ENCODE assay signal across 8 cellular contexts in genomic region chrX:47129157-47129878, GRCh38. TPM values are rescaled to one million over a fixed set of nuclear protein-coding genes. Genes with fewer than 3 reads are reported as not detected.
DNase-seq lines count a peak whose midpoint lies in the region; ATAC-seq and TF ChIP-seq lines count a peak whose summit lies in the region.

No MANE protein-coding gene starts in this region.

- H3K9me3 ChIP-seq in OCI-LY3 (ENCODE audit: insufficient read depth, low read length) = no peaks in the 10 kb centered on the region

- 0 out of 2 replicates have a peak, but pooled peaks cover 3% of the 10 kb centered on the region for H3K4me1 ChIP-seq in OCI-LY3 (ENCODE audit: low read length)

- no peaks in the 10 kb centered on the region for H4K20me1 ChIP-seq in OCI-LY3 (ENCODE audit: insufficient read depth, low read length)

- H3K36me3 ChIP-seq in OCI-LY3 (replicated peaks; ENCODE audit: low read depth, low read length) = no peaks in the 10 kb centered on the region

- DNase-seq in DMS 273 treated with DMSO at 0.1 percent for 48 hours (lab: John Stamatoyannopoulos, UW) (peak; percentile 93), HuH-7.5 (ENCODE audit: low spot score) (peak; percentile 48), activated T-cell treated with anti-CD3 and anti-CD28 coated beads for 4 hours (peak; percentile 85), epithelial cell of proximal tubule (ENCODE audit: low read depth) (peak; percentile 75), mucosa of gallbladder (ENCODE audit: low spot score) (peak; percentile 95)
- peak; percentile 66 for DNase-seq in stimulated activated CD8-positive, alpha-beta memory T cell treated with anti-CD3 and anti-CD28 coated beads, Interleukin-4, amount 100 ng/mL, for 24 hours (ENCODE audit: low read depth)

- ATAC-seq in GM21528 (IDR thresholded peaks at IDR 0.05; ENCODE audit: low FRiP score, unreplicated experiment) = peak; percentile 98

- peak overlapping the region; percentile 55 for H3K4me2 ChIP-seq in OCI-LY3 (ENCODE audit: low read length)

- no peak for TF ChIP-seq CTCF in OCI-LY3 (IDR thresholded peaks at IDR 0.05; ENCODE audit: low read depth, low read length)
- no peak for TF ChIP-seq CTCF in epithelial cell of proximal tubule (conservative IDR thresholded peaks at IDR 0.05; ENCODE audit: low read depth, low read length)

- peak overlapping the region; percentile 51 for H3K9ac ChIP-seq in OCI-LY3 (ENCODE audit: low read length)

- H3K27ac ChIP-seq in OCI-LY3 (ENCODE audit: low read length) = no peak overlapping the region

- H3K4me3 ChIP-seq in OCI-LY3 (ENCODE audit: low read length) (peak overlapping the region; percentile 98), epithelial cell of proximal tubule (ENCODE audit: low read depth, low read length) (peak overlapping the region; percentile 74)

- H2AFZ ChIP-seq in OCI-LY3 (ENCODE audit: low read depth, low read length) = peak overlapping the region; percentile 98

- H3K27me3 ChIP-seq in OCI-LY3 (ENCODE audit: low read depth, low read length) = no peaks in the 10 kb centered on the region

- H3K79me2 ChIP-seq in OCI-LY3 (ENCODE audit: low read length) = no peaks in the 10 kb centered on the region

RNA-seq across cellular contexts. Expression of gene NDUFB11, which starts 15.2 kb away (rescaled TPM):
- total RNA-seq in epithelial cell of proximal tubule = 83.4 and 90.5 TPM in 2 replicates
- 77.4 TPM for total RNA-seq in mucosa of gallbladder

RNA-seq across cellular contexts. Expression of gene RBM10, which starts 15.7 kb away (rescaled TPM):
- total RNA-seq in epithelial cell of proximal tubule (41.2 and 57.0 TPM in 2 replicates), mucosa of gallbladder (47.6 TPM)

RNA-seq across cellular contexts. Expression of gene RGN, which starts 51.1 kb away (rescaled TPM):
- 0.80 and 2.9 TPM in 2 replicates for total RNA-seq in epithelial cell of proximal tubule
- total RNA-seq in mucosa of gallbladder = 7.6 TPM
